ENCODE assay signal across 12 cellular contexts in the genomic region with DNA sequence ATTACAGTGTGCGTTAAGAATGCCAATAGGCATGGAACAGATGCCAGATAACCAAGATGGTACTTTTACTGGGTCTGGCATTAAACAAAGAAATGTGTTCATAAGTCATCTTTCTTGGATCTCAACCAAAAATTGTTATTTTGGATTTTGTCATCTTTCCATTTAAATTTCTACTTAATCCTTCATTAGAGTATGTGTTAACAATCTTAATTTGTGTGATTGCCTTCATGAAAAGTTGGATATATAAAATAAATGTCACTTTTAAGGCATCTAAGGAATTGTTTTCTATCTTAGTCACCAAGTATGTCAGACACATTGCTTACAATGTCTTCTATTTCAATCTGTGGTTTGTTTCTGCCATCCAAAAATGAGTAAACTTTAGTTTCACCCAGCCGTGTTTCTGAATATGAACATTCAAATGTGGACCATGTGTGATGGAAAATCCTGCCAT.
DNase-seq lines count a peak whose midpoint lies in the region; ATAC-seq, FAIRE-seq and TF ChIP-seq lines count a peak whose summit lies in the region.
"Had no signal": no experiment of that assay in that cellular context is flagged by ENCODE, and none has a peak within 500 bp of the region (broad histone marks: within the 10 kb centered on the region; RNA-seq: fewer than 3 reads in every experiment).

No MANE protein-coding gene starts in this region.

- ATAC-seq in A549, result no peak
- ATAC-seq in GM21717 (IDR thresholded peaks at IDR 0.05; ENCODE audit: unreplicated experiment), result peak; percentile 60
- peak; percentile 49 for ATAC-seq in HG03558 (IDR thresholded peaks at IDR 0.05; ENCODE audit: extremely low read depth, unreplicated experiment)
- ATAC-seq in psoas muscle, result no peak

- no peak overlapping the region for H3K18ac ChIP-seq in trophoblast cell (ENCODE audit: low read length)

- DNase-seq in A549 (ENCODE audit: low read depth in 1 of 2, low spot score in 1 of 2) (no peak), cardiac fibroblast (ENCODE audit: low read depth in 2 of 2) (peak; percentile 41 to 82), A673 (ENCODE audit: low spot score) (no peak), psoas muscle (no peak), trophoblast cell (no peak), NCI-H345 treated with DMSO at 0.1 percent for 48 hours (lab: John Stamatoyannopoulos, UW; ENCODE audit: unreplicated experiment) (no peak)
- DNase-seq: glutamatergic neuron; stimulated activated CD4-positive, alpha-beta T cell treated with anti-CD3 and anti-CD28 coated beads, Interleukin-12 subunit alpha, Interleukin-12 subunit beta, amount 100 ng/mL, for 4 hours; stimulated activated naive CD4-positive, alpha-beta T cell; SW 1271 had no signal

- H3K79me2 ChIP-seq in trophoblast cell (ENCODE audit: control insufficient read depth, insufficient read depth, low read length, poor library complexity), result no peaks in the 10 kb centered on the region

- no peak overlapping the region for H2AK5ac ChIP-seq in trophoblast cell (ENCODE audit: low read length)

- CTCF ChIA-PET in A549 (lab: Yijun Ruan, JAX) (no interaction called here), A673 (lab: Charles Lee) (no interaction called here)

- H3K4me1 ChIP-seq in A549 (peaks cover 56% of the 10 kb centered on the region), A673 (ENCODE audit: insufficient read depth, low read length, poor library complexity, severe bottlenecking) (peaks cover 21% of the 10 kb centered on the region), psoas muscle (peaks cover 18% of the 10 kb centered on the region), trophoblast cell (ENCODE audit: control insufficient read depth in 1 of 2, insufficient read depth in 2 of 2, low read length in 2 of 2) (peaks cover 21% of the 10 kb centered on the region in 2 experiments)

- no peak overlapping the region for H2BK12ac ChIP-seq in trophoblast cell (ENCODE audit: low read length)

- TF ChIP-seq RAD21 in A549 (conservative IDR thresholded peaks at IDR 0.05 in 1 of 2, IDR thresholded peaks at IDR 0.05 in 1 of 2), result no peak

- intact Hi-C loops in A673 (cut with micrococcal nuclease; ENCODE audit: unreplicated experiment) (loop anchor here (2.0 to 10.0 kb wide), 3 partner anchors 46 to 250 kb away; no protein-coding TSS in a partner anchor), psoas muscle (cut with DNase I) (loop anchor here (10.0 kb wide), 2 partner anchors 90 to 100 kb away; no protein-coding TSS in a partner anchor)

- no peak overlapping the region for H3K14ac ChIP-seq in trophoblast cell (ENCODE audit: low read length)

- TF ChIP-seq CTCF in A549 (IDR thresholded peaks at IDR 0.05), result no peak
- TF ChIP-seq CTCF in cardiac fibroblast (IDR thresholded peaks at IDR 0.05; ENCODE audit: low read depth, low read length), result no peak
- TF ChIP-seq CTCF in A673 (conservative IDR thresholded peaks at IDR 0.05; ENCODE audit: low read depth, low read length), result no peak
- no peak for TF ChIP-seq CTCF in psoas muscle (IDR thresholded peaks at IDR 0.05)

- no peak for FAIRE-seq in A549 (lab: Jason Lieb, UNC)

- POLR2A ChIA-PET in A549 (lab: Yijun Ruan, JAX), result no interaction called here
- POLR2A ChIA-PET in A673 (lab: Charles Lee; ENCODE audit: low non-redundant PET), result no interaction called here

- H3K36me3 ChIP-seq in A673 (ENCODE audit: insufficient read depth, low read length, poor library complexity, severe bottlenecking), result no peaks in the 10 kb centered on the region
- H3K36me3 ChIP-seq in psoas muscle (ENCODE audit: insufficient read depth in 1 of 2, low read depth in 1 of 2), result no peaks in the 10 kb centered on the region
- H3K36me3 ChIP-seq in trophoblast cell (ENCODE audit: control insufficient read depth in 1 of 2, insufficient read depth in 2 of 2, low read length in 2 of 2), result no peaks in the 10 kb centered on the region

- peaks cover 24% of the 10 kb centered on the region for H3K79me1 ChIP-seq in trophoblast cell (ENCODE audit: low read length)

- no peak for TF ChIP-seq POLR2A in A549 (IDR thresholded peaks at IDR 0.05; ENCODE audit: low read length)

- H2BK120ac ChIP-seq in trophoblast cell (ENCODE audit: insufficient read depth, low read length, poor library complexity), result no peak overlapping the region

- no peak overlapping the region for H3K9ac ChIP-seq in trophoblast cell (ENCODE audit: low read length)

- TF ChIP-seq EP300 in A549 (IDR thresholded peaks at IDR 0.05), result no peak

- H3K27me3 ChIP-seq in A673 (replicated peaks; ENCODE audit: insufficient read depth, low read depth, low read length, poor library complexity), result no peaks in the 10 kb centered on the region
- H3K27me3 ChIP-seq in psoas muscle (ENCODE audit: insufficient read depth in 3 of 3, low read length in 2 of 3), result no peaks in the 10 kb centered on the region
- H3K27me3 ChIP-seq in trophoblast cell (ENCODE audit: insufficient read depth, low read length), result no peaks in the 10 kb centered on the region

- H4K8ac ChIP-seq in trophoblast cell (ENCODE audit: low read depth, low read length), result no peak overlapping the region

- H3K9me3 ChIP-seq in A549 (peaks cover 4% of the 10 kb centered on the region; the same call in 1 of the 3 replicates), A673 (ENCODE audit: low read depth, low read length, poor library complexity, severe bottlenecking) (no peaks in the 10 kb centered on the region), psoas muscle (no peaks in the 10 kb centered on the region), trophoblast cell (ENCODE audit: insufficient read depth, low read depth, low read length) (no peaks in the 10 kb centered on the region)

- no peak overlapping the region for H2BK5ac ChIP-seq in trophoblast cell (ENCODE audit: low read depth, low read length, poor library complexity)

- H3K4me3 ChIP-seq in A549 (no peak overlapping the region), cardiac fibroblast (replicated peaks in 1 of 2; ENCODE audit: low read depth in 2 of 2, low read length in 2 of 2) (no peak overlapping the region), A673 (ENCODE audit: low read depth, low read length, poor library complexity, severe bottlenecking) (no peak overlapping the region), psoas muscle (no peak overlapping the region), trophoblast cell (ENCODE audit: low read depth, low read length) (no peak overlapping the region)

- BruUV-seq in A673 (replicated peaks; lab: Mats Ljungman, UMichigan), result no TSS peak

- H3K4me2 ChIP-seq in A549 (peak overlapping the region; percentile 79), trophoblast cell (ENCODE audit: low read length) (no peak overlapping the region)

- H3K27ac ChIP-seq in A549 (peak overlapping the region; percentile 73 to 86), A673 (ENCODE audit: low read depth, low read length, poor library complexity, severe bottlenecking) (no peak overlapping the region), psoas muscle (no peak overlapping the region), trophoblast cell (ENCODE audit: low read depth, low read length) (no peak overlapping the region)

- 18% methylated on average over 2 of the region's 2 CpGs for WGBS in A549 (ENCODE audit: missing lambda C conversion rate)
- WGBS in psoas muscle, 3 donors, result 35 to 78% (median 53%) methylated on average over 2 of the region's 2 CpGs
- WGBS in trophoblast cell (ENCODE audit: extremely low coverage, insufficient coverage, insufficient read length), result no CpG with 5 or more reads among the region's 2 CpGs

- H3K23ac ChIP-seq in trophoblast cell (ENCODE audit: low read length), result no peak overlapping the region

- no peak overlapping the region for H4K12ac ChIP-seq in trophoblast cell (ENCODE audit: low read depth, low read length)

- no peak overlapping the region for H3K4ac ChIP-seq in trophoblast cell (ENCODE audit: low read depth, low read length)

- H4K91ac ChIP-seq in trophoblast cell (ENCODE audit: low read depth, low read length), result no peak overlapping the region

- H2AFZ ChIP-seq in trophoblast cell (ENCODE audit: insufficient read depth, low read length, poor library complexity), result no peak overlapping the region

TF ChIP-seq in A549, 52 proteins besides CTCF, POLR2A, EP300 and RAD21:
- no peak for TF ChIP-seq FOSL2 (IDR thresholded peaks at IDR 0.05)
- TF ChIP-seq FOSL2 (CRISPR knock-in tag; IDR thresholded peaks at IDR 0.05), result peak; percentile 34; the same call in 1 of the 2 replicates
- TF ChIP-seq GATA3 (IDR thresholded peaks at IDR 0.05; ENCODE audit: borderline replicate concordance), result peak; percentile 47; the same call in 1 of the 2 replicates
- peak; percentile 45; the same call in 1 of the 2 replicates for TF ChIP-seq JUNB (IDR thresholded peaks at IDR 0.05)
- TF ChIP-seq HOXB5 (CRISPR knock-in tag; IDR thresholded peaks at IDR 0.05), result no peak

Comparison
In these comparisons a context has a peak if more than half of its experiments do, and no peak if none do; other contexts are left out.
1. ATAC-seq: peak in GM21717 (single experiment) and HG03558 (single experiment); none in A549 (0 of 2) and psoas muscle (0 of 4).
2. DNase-seq: peak in cardiac fibroblast (2 of 2); none in A549 (0 of 2), A673 (single experiment), psoas muscle (0 of 2), trophoblast cell (0 of 2) and NCI-H345 treated with DMSO at 0.1 percent for 48 hours (single experiment).
3. H3K27ac ChIP-seq: peak in A549 (2 of 2); none in A673 (single experiment), psoas muscle (single experiment) and trophoblast cell (single experiment).